14 cellular contexts compared by ENCODE assay signal in the genomic region with DNA sequence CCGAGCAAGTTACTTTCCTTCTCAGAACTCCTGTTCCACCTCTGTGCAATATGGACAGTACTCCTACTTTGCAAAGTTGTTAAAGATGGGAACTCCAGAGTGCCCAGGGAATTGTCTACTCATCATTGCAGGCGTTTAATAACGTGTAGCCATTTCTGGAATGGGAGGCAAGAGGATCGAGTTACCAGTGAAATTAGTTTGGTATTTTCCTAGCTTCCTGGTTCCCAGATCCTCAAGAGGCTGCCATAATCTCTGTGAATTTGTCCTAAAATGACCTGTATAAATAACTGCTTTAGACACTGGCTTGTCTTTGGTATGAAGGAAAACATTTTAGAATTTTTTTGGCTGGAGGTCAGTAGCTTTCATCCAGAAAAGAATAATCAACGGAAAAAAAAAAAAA. TPM values are rescaled to one million over a fixed set of nuclear protein-coding genes. Genes with fewer than 3 reads are reported as not detected.
DNase-seq lines count a peak whose midpoint lies in the region; ATAC-seq and TF ChIP-seq lines count a peak whose summit lies in the region.
"Had no signal": no experiment of that assay in that cellular context is flagged by ENCODE, and none has a peak within 500 bp of the region (broad histone marks: within the 10 kb centered on the region; RNA-seq: fewer than 3 reads in every experiment).

No MANE protein-coding gene starts in this region.

- ATAC-seq in stimulated activated naive B cell treated with anti-CD40 and anti-IgM and Interleukin-4, amounts not matched to agents 10 μg/mL and 1 μg/mL and 100 μg/mL, for 72 hours (replicated peaks): no peak
- ATAC-seq in mucosa of descending colon: no peak
- ATAC-seq: activated CD4-positive, alpha-beta T cell treated with anti-CD3 and anti-CD28 coated beads for 36 hours had no signal

- H3K27ac ChIP-seq in skeletal muscle tissue (ENCODE audit: low read depth, low read length): peak overlapping the region; percentile 42
- H3K27ac ChIP-seq: 22Rv1, epithelial cell of prostate had no signal

- H3K9me3 Mint-ChIP-seq in stimulated activated naive B cell treated with anti-CD40 and anti-IgM and Interleukin-4, amounts not matched to agents 10 μg/mL and 1 μg/mL and 100 μg/mL, for 72 hours: peaks cover 1 to 3% of the 10 kb centered on the region in 2 donors

- H3K4me3 ChIP-seq in fibroblast of the aortic adventitia (ENCODE audit: low read depth, low read length): peak overlapping the region; percentile 15
- peak overlapping the region in 2 of 3 donors; percentile 11 to 45 for H3K4me3 ChIP-seq in skeletal muscle tissue (ENCODE audit: low read length in 3 of 3)
- H3K4me3 ChIP-seq in mucosa of descending colon: no peak overlapping the region

- TF ChIP-seq CTCF in fibroblast of the aortic adventitia (IDR thresholded peaks at IDR 0.05; ENCODE audit: insufficient read depth, low read length): no peak
- no peak for TF ChIP-seq CTCF in mucosa of descending colon (IDR thresholded peaks at IDR 0.05)

- no peaks in the 10 kb centered on the region for H3K27me3 Mint-ChIP-seq in stimulated activated naive B cell treated with anti-CD40 and anti-IgM and Interleukin-4, amounts not matched to agents 10 μg/mL and 1 μg/mL and 100 μg/mL, for 72 hours
- H3K27me3 Mint-ChIP-seq: activated CD4-positive, alpha-beta T cell treated with anti-CD3 and anti-CD28 coated beads for 36 hours had no signal

- no peak overlapping the region for H3K9ac ChIP-seq in skeletal muscle tissue (ENCODE audit: low read depth in 1 of 3, low read length in 3 of 3)

- peaks cover 15 to 18% of the 10 kb centered on the region in 2 donors for H3K36me3 Mint-ChIP-seq in stimulated activated naive B cell treated with anti-CD40 and anti-IgM and Interleukin-4, amounts not matched to agents 10 μg/mL and 1 μg/mL and 100 μg/mL, for 72 hours

- DNase-seq in DMS 273 (lab: John Stamatoyannopoulos, UW; ENCODE audit: unreplicated experiment) (peak; percentile 15), DMS 273 treated with DMSO at 0.1 percent for 48 hours (lab: John Stamatoyannopoulos, UW) (no peak), RPMI7951 (ENCODE audit: low read depth) (peak; percentile 10), fibroblast of the aortic adventitia (ENCODE audit: low read depth) (peak; percentile 60), mucosa of descending colon (no peak)
- DNase-seq in stimulated activated naive B cell treated with anti-CD40 and anti-IgM and Interleukin-4, amounts not matched to agents 10 μg/mL and 1 μg/mL and 100 μg/mL, for 72 hours: no peak
- DNase-seq in activated CD4-positive, CD25-positive, alpha-beta regulatory T cell treated with anti-CD3 and anti-CD28 coated beads, Interleukin-2, amount 50 U/mL, for 72 hours: no peak
- DNase-seq: activated CD4-positive, alpha-beta T cell treated with anti-CD3 and anti-CD28 coated beads for 36 hours; activated T-cell treated with anti-CD3 and anti-CD28 coated beads, Interleukin-2, amount 50 U/mL, for 48 hours; H7 had no signal

- H3K4me1 Mint-ChIP-seq in stimulated activated naive B cell treated with anti-CD40 and anti-IgM and Interleukin-4, amounts not matched to agents 10 μg/mL and 1 μg/mL and 100 μg/mL, for 72 hours: peaks cover 1 to 6% of the 10 kb centered on the region in 2 donors

- no peaks in the 10 kb centered on the region for H3K27me3 ChIP-seq in skeletal muscle tissue (ENCODE audit: control insufficient read depth in 3 of 3, insufficient read depth in 3 of 3, low read length in 3 of 3)
- H3K27me3 ChIP-seq: ascending aorta had no signal

- H3K36me3 ChIP-seq in skeletal muscle tissue (ENCODE audit: control insufficient read depth in 3 of 3, insufficient read depth in 3 of 3, low read length in 3 of 3) (no peaks in the 10 kb centered on the region), mucosa of descending colon (ENCODE audit: low read depth) (no peaks in the 10 kb centered on the region)
- H3K36me3 ChIP-seq: ascending aorta had no signal

- H3K9me3 ChIP-seq in skeletal muscle tissue (ENCODE audit: control insufficient read depth in 3 of 3, low read length in 3 of 3) (no peaks in the 10 kb centered on the region), mucosa of descending colon (no peaks in the 10 kb centered on the region)
- H3K9me3 ChIP-seq: ascending aorta had no signal

- H3K4me1 ChIP-seq in skeletal muscle tissue (ENCODE audit: control insufficient read depth in 3 of 3, insufficient read depth in 3 of 3, low read length in 3 of 3): peaks cover 13 to 23% (median 22%) of the 10 kb centered on the region in 3 donors
- no peaks in the 10 kb centered on the region for H3K4me1 ChIP-seq in mucosa of descending colon (ENCODE audit: low read depth)

- no peak overlapping the region for H3K27ac Mint-ChIP-seq in stimulated activated naive B cell treated with anti-CD40 and anti-IgM and Interleukin-4, amounts not matched to agents 10 μg/mL and 1 μg/mL and 100 μg/mL, for 72 hours
- H3K27ac Mint-ChIP-seq: activated CD4-positive, alpha-beta T cell treated with anti-CD3 and anti-CD28 coated beads for 36 hours had no signal

- intact Hi-C loops in mucosa of descending colon (cut with DNase I, micrococcal nuclease): no loop called here

- no peak overlapping the region for H3K4me3 Mint-ChIP-seq in stimulated activated naive B cell treated with anti-CD40 and anti-IgM and Interleukin-4, amounts not matched to agents 10 μg/mL and 1 μg/mL and 100 μg/mL, for 72 hours
- H3K4me3 Mint-ChIP-seq: activated CD4-positive, alpha-beta T cell treated with anti-CD3 and anti-CD28 coated beads for 36 hours had no signal

RNA-seq across cellular contexts. Expression of a gene that starts 27.7 kb away (rescaled TPM):
- total RNA-seq in RPMI7951 (2014; rRNA removed; shearing (Covaris generic)): 13.6 and 20.3 TPM in 2 replicates
- total RNA-seq in fibroblast of the aortic adventitia (ENCODE audit: low replicate concordance): 24.2 and 92.8 TPM in 2 replicates
- 16.7 TPM for total RNA-seq in skeletal muscle tissue
- 10 to 100 TPM; 11.7 to 18.0 (median 13.8) TPM for total RNA-seq in mucosa of descending colon

Comparison
In these comparisons a context has a peak if more than half of its experiments do, and no peak if none do; other contexts are left out.
1. DNase-seq: peak in DMS 273 (single experiment), RPMI7951 (single experiment) and fibroblast of the aortic adventitia (single experiment); none in DMS 273 treated with DMSO at 0.1 percent for 48 hours (single experiment), stimulated activated naive B cell treated with anti-CD40 and anti-IgM and Interleukin-4, amounts not matched to agents 10 μg/mL and 1 μg/mL and 100 μg/mL, for 72 hours (single experiment), activated CD4-positive, CD25-positive, alpha-beta regulatory T cell treated with anti-CD3 and anti-CD28 coated beads, Interleukin-2, amount 50 U/mL, for 72 hours (single experiment) and mucosa of descending colon (0 of 3).